1 cellular context compared by ENCODE assay signal in genomic region chr15:73950479-73951043, GRCh38.
TF ChIP-seq lines count a peak whose summit lies in the region.

No MANE protein-coding gene starts in this region.

TF ChIP-seq in HEK293, 187 proteins besides CTCF, POLR2A, EP300 and RAD21:
- TF ChIP-seq, protein P1, sequence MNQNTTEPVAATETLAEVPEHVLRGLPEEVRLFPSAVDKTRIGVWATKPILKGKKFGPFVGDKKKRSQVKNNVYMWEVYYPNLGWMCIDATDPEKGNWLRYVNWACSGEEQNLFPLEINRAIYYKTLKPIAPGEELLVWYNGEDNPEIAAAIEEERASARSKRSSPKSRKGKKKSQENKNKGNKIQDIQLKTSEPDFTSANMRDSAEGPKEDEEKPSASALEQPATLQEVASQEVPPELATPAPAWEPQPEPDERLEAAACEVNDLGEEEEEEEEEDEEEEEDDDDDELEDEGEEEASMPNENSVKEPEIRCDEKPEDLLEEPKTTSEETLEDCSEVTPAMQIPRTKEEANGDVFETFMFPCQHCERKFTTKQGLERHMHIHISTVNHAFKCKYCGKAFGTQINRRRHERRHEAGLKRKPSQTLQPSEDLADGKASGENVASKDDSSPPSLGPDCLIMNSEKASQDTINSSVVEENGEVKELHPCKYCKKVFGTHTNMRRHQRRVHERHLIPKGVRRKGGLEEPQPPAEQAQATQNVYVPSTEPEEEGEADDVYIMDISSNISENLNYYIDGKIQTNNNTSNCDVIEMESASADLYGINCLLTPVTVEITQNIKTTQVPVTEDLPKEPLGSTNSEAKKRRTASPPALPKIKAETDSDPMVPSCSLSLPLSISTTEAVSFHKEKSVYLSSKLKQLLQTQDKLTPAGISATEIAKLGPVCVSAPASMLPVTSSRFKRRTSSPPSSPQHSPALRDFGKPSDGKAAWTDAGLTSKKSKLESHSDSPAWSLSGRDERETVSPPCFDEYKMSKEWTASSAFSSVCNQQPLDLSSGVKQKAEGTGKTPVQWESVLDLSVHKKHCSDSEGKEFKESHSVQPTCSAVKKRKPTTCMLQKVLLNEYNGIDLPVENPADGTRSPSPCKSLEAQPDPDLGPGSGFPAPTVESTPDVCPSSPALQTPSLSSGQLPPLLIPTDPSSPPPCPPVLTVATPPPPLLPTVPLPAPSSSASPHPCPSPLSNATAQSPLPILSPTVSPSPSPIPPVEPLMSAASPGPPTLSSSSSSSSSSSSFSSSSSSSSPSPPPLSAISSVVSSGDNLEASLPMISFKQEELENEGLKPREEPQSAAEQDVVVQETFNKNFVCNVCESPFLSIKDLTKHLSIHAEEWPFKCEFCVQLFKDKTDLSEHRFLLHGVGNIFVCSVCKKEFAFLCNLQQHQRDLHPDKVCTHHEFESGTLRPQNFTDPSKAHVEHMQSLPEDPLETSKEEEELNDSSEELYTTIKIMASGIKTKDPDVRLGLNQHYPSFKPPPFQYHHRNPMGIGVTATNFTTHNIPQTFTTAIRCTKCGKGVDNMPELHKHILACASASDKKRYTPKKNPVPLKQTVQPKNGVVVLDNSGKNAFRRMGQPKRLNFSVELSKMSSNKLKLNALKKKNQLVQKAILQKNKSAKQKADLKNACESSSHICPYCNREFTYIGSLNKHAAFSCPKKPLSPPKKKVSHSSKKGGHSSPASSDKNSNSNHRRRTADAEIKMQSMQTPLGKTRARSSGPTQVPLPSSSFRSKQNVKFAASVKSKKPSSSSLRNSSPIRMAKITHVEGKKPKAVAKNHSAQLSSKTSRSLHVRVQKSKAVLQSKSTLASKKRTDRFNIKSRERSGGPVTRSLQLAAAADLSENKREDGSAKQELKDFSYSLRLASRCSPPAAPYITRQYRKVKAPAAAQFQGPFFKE (tag by site-specific recombination; IDR thresholded peaks at IDR 0.05; ENCODE audit: borderline replicate concordance) = 0 out of 2 replicates have a peak, but pooled peaks have one; percentile 49
- peak; percentile 86 for TF ChIP-seq ZIC2 (tag by site-specific recombination; IDR thresholded peaks at IDR 0.05)
- TF ChIP-seq, protein P2, sequence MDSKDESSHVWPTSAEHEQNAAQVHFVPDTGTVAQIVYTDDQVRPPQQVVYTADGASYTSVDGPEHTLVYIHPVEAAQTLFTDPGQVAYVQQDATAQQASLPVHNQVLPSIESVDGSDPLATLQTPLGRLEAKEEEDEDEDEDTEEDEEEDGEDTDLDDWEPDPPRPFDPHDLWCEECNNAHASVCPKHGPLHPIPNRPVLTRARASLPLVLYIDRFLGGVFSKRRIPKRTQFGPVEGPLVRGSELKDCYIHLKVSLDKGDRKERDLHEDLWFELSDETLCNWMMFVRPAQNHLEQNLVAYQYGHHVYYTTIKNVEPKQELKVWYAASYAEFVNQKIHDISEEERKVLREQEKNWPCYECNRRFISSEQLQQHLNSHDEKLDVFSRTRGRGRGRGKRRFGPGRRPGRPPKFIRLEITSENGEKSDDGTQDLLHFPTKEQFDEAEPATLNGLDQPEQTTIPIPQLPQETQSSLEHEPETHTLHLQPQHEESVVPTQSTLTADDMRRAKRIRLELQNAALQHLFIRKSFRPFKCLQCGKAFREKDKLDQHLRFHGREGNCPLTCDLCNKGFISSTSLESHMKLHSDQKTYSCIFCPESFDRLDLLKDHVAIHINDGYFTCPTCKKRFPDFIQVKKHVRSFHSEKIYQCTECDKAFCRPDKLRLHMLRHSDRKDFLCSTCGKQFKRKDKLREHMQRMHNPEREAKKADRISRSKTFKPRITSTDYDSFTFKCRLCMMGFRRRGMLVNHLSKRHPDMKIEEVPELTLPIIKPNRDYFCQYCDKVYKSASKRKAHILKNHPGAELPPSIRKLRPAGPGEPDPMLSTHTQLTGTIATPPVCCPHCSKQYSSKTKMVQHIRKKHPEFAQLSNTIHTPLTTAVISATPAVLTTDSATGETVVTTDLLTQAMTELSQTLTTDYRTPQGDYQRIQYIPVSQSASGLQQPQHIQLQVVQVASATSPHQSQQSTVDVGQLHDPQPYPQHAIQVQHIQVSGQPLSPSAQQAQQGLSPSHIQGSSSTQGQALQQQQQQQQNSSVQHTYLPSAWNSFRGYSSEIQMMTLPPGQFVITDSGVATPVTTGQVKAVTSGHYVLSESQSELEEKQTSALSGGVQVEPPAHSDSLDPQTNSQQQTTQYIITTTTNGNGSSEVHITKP (tag by site-specific recombination; IDR thresholded peaks at IDR 0.05) = no peak
